Comparison of ENCODE assay signal across 14 cellular contexts in genomic region chr22:20922141-20922751, GRCh38. TPM values are rescaled to one million over a fixed set of nuclear protein-coding genes. Genes with fewer than 3 reads are reported as not detected.
A peak's percentile ranks its signal among the peaks of the same experiment; 100 is the strongest.
DNase-seq lines count a peak whose midpoint lies in the region; ATAC-seq and TF ChIP-seq lines count a peak whose summit lies in the region.
"Had no signal": no experiment of that assay in that cellular context is flagged by ENCODE, and none has a peak within 500 bp of the region (broad histone marks: within the 10 kb centered on the region; RNA-seq: fewer than 3 reads in every experiment).

No MANE protein-coding gene starts in this region.

- peaks cover 69% of the 10 kb centered on the region for H3K4me1 ChIP-seq in CD8-positive, alpha-beta memory T cell (ENCODE audit: insufficient read depth, low read length)

- DNase-seq in CD8-positive, alpha-beta memory T cell, result no peak
- no peak for DNase-seq in HEK293T (ENCODE audit: extremely low spot score)
- no peak for DNase-seq in activated naive CD8-positive, alpha-beta T cell treated with anti-CD3 and anti-CD28 coated beads for 36 hours
- no peak for DNase-seq in natural killer cell treated with Interleukin-12 subunit alpha and Interleukin-12 subunit beta and Interleukin-15 and Interleukin-18, amount 100 ng/mL, for 72 hours (ENCODE audit: low spot score)
- no peak for DNase-seq in epidermal melanocyte (ENCODE audit: insufficient read length, low spot score)
- DNase-seq in amygdala (lab: John Stamatoyannopoulos, UW), result no peak
- DNase-seq: activated CD4-positive, CD25-positive, alpha-beta regulatory T cell treated with anti-CD3 and anti-CD28 coated beads, Interleukin-2, amount 50 U/mL, for 72 hours; activated gamma-delta T cell treated with Interleukin-2 at 50 U/mL for 16 hours; caudate nucleus; heart left ventricle had no signal

- ATAC-seq in natural killer cell treated with Interleukin-12 subunit alpha and Interleukin-12 subunit beta and Interleukin-15 and Interleukin-18, amount 100 ng/mL, for 72 hours, result no peak
- ATAC-seq in HG02840 (IDR thresholded peaks at IDR 0.05; ENCODE audit: low FRiP score, unreplicated experiment), result no peak
- no peak for ATAC-seq in esophagus mucosa
- ATAC-seq: heart left ventricle had no signal

- H3K27ac Mint-ChIP-seq in CD8-positive, alpha-beta memory T cell, result peak overlapping the region; percentile 10 to 86 (median 27)
- H3K27ac Mint-ChIP-seq in activated naive CD8-positive, alpha-beta T cell treated with anti-CD3 and anti-CD28 coated beads for 36 hours, result no peak overlapping the region
- peak overlapping the region in 1 of 2 donors; percentile 40 for H3K27ac Mint-ChIP-seq in natural killer cell treated with Interleukin-12 subunit alpha and Interleukin-12 subunit beta and Interleukin-15 and Interleukin-18, amount 100 ng/mL, for 72 hours

- H3K36me3 Mint-ChIP-seq in CD8-positive, alpha-beta memory T cell, result peaks cover 0 to 49% (median 3%) of the 10 kb centered on the region in 3 donors
- peaks cover 49% of the 10 kb centered on the region for H3K36me3 Mint-ChIP-seq in activated naive CD8-positive, alpha-beta T cell treated with anti-CD3 and anti-CD28 coated beads for 36 hours
- H3K36me3 Mint-ChIP-seq in natural killer cell treated with Interleukin-12 subunit alpha and Interleukin-12 subunit beta and Interleukin-15 and Interleukin-18, amount 100 ng/mL, for 72 hours, result peaks cover 6% of the 10 kb centered on the region

- no peaks in the 10 kb centered on the region for H3K9me3 Mint-ChIP-seq in CD8-positive, alpha-beta memory T cell
- H3K9me3 Mint-ChIP-seq in activated naive CD8-positive, alpha-beta T cell treated with anti-CD3 and anti-CD28 coated beads for 36 hours, result no peaks in the 10 kb centered on the region
- no peaks in the 10 kb centered on the region for H3K9me3 Mint-ChIP-seq in natural killer cell treated with Interleukin-12 subunit alpha and Interleukin-12 subunit beta and Interleukin-15 and Interleukin-18, amount 100 ng/mL, for 72 hours

- H3K4me3 Mint-ChIP-seq in CD8-positive, alpha-beta memory T cell, result peak overlapping the region; percentile 5 to 99 (median 75)
- H3K4me3 Mint-ChIP-seq in activated naive CD8-positive, alpha-beta T cell treated with anti-CD3 and anti-CD28 coated beads for 36 hours, result peak overlapping the region; percentile 29
- H3K4me3 Mint-ChIP-seq in natural killer cell treated with Interleukin-12 subunit alpha and Interleukin-12 subunit beta and Interleukin-15 and Interleukin-18, amount 100 ng/mL, for 72 hours, result peak overlapping the region; percentile 46

- H3K4me3 ChIP-seq in CD8-positive, alpha-beta memory T cell (ENCODE audit: low read length), result no peak overlapping the region
- H3K4me3 ChIP-seq: thoracic aorta had no signal

- peaks cover 51 to 71% (median 70%) of the 10 kb centered on the region in 3 donors for H3K4me1 Mint-ChIP-seq in CD8-positive, alpha-beta memory T cell
- H3K4me1 Mint-ChIP-seq in activated naive CD8-positive, alpha-beta T cell treated with anti-CD3 and anti-CD28 coated beads for 36 hours, result peaks cover 46% of the 10 kb centered on the region
- H3K4me1 Mint-ChIP-seq in natural killer cell treated with Interleukin-12 subunit alpha and Interleukin-12 subunit beta and Interleukin-15 and Interleukin-18, amount 100 ng/mL, for 72 hours (ENCODE audit: low read depth in 2 of 2), result peaks cover 45% of the 10 kb centered on the region in 2 donors

- POLR2A ChIA-PET in CD8-positive, alpha-beta memory T cell (lab: Charles Lee), result no interaction called here
- POLR2A ChIA-PET in HEK293T (lab: Yijun Ruan, JAX), result interaction anchor here (3.6 kb wide), 1 partner anchor 60 kb away, joined by 24 read pairs; the partner anchor contains the start of gene LZTR1

- CTCF ChIA-PET in CD8-positive, alpha-beta memory T cell (lab: Charles Lee), result interaction anchor here (1.0 kb wide), 1 partner anchor 39 kb away, joined by 3 read pairs; no protein-coding TSS in a partner anchor
- CTCF ChIA-PET in HEK293T (lab: Yijun Ruan, JAX), result interaction anchor here (1.5 to 2.0 kb wide), 2 partner anchors 9 to 37 kb away, joined by 4 to 7 read pairs; no protein-coding TSS in a partner anchor

- no peak overlapping the region for H3K27ac ChIP-seq in CD8-positive, alpha-beta memory T cell (ENCODE audit: low read depth, low read length)
- H3K27ac ChIP-seq: heart left ventricle, neutrophil, thoracic aorta had no signal

- no peaks in the 10 kb centered on the region for H3K27me3 ChIP-seq in CD8-positive, alpha-beta memory T cell (ENCODE audit: insufficient read depth, low read length, poor library complexity, severe bottlenecking)
- H3K27me3 ChIP-seq: heart left ventricle, neutrophil had no signal

- peaks cover 32% of the 10 kb centered on the region for H3K36me3 ChIP-seq in CD8-positive, alpha-beta memory T cell (ENCODE audit: insufficient read depth, low read length)
- H3K36me3 ChIP-seq: thoracic aorta had no signal

- no peaks in the 10 kb centered on the region for H3K9me3 ChIP-seq in CD8-positive, alpha-beta memory T cell (ENCODE audit: low read length)
- H3K9me3 ChIP-seq: heart left ventricle, neutrophil, thoracic aorta had no signal

- H3K27me3 Mint-ChIP-seq in CD8-positive, alpha-beta memory T cell, result no peaks in the 10 kb centered on the region
- H3K27me3 Mint-ChIP-seq in activated naive CD8-positive, alpha-beta T cell treated with anti-CD3 and anti-CD28 coated beads for 36 hours, result no peaks in the 10 kb centered on the region
- H3K27me3 Mint-ChIP-seq in natural killer cell treated with Interleukin-12 subunit alpha and Interleukin-12 subunit beta and Interleukin-15 and Interleukin-18, amount 100 ng/mL, for 72 hours, result no peaks in the 10 kb centered on the region

TF ChIP-seq in HEK293T, 16 proteins besides CTCF, POLR2A, EP300 and RAD21:
- TF ChIP-seq BHLHE40 (IDR thresholded peaks at IDR 0.05; ENCODE audit: borderline replicate concordance), result no peak
- no peak for TF ChIP-seq ELF4 (IDR thresholded peaks at IDR 0.05)
- TF ChIP-seq CTBP1 (IDR thresholded peaks at IDR 0.05; ENCODE audit: borderline replicate concordance), result 0 out of 2 replicates have a peak, but pooled peaks have one; percentile 13
- TF ChIP-seq FOXA1 (IDR thresholded peaks at IDR 0.05), result no peak
- TF ChIP-seq SP1 (IDR thresholded peaks at IDR 0.05), result no peak
- TF ChIP-seq L3MBTL2 (conservative IDR thresholded peaks at IDR 0.05), result no peak

RNA-seq across cellular contexts. Expression of gene CRKL, which starts 5.0 kb away (rescaled TPM):
- total RNA-seq in CD8-positive, alpha-beta memory T cell, result 10 to 100 TPM; 94.0 to 98.1 TPM
- polyA plus RNA-seq in CD8-positive, alpha-beta memory T cell, result 54.5 TPM
- 10 to 100 TPM; 82.1 to 82.2 TPM for total RNA-seq in activated naive CD8-positive, alpha-beta T cell treated with anti-CD3 and anti-CD28 coated beads for 36 hours
- total RNA-seq in natural killer cell treated with Interleukin-12 subunit alpha and Interleukin-12 subunit beta and Interleukin-15 and Interleukin-18, amount 100 ng/mL, for 72 hours, result 100 to 1,000 TPM in 1 of 2 donors, 10 to 100 TPM in 1; 78.4 to 105 TPM
- total RNA-seq in esophagus mucosa, result 42.6 TPM

RNA-seq across cellular contexts. Expression of gene AIFM3, which starts 44.8 kb away (rescaled TPM):
- total RNA-seq in CD8-positive, alpha-beta memory T cell, result under 1 TPM; 0.16 to 0.33 TPM
- polyA plus RNA-seq in CD8-positive, alpha-beta memory T cell, result not detected
- total RNA-seq in activated naive CD8-positive, alpha-beta T cell treated with anti-CD3 and anti-CD28 coated beads for 36 hours, result under 1 TPM in 1 of 2 experiments, not detected in 1; 0.14 TPM
- total RNA-seq in natural killer cell treated with Interleukin-12 subunit alpha and Interleukin-12 subunit beta and Interleukin-15 and Interleukin-18, amount 100 ng/mL, for 72 hours, result 1 to 10 TPM in 1 of 2 donors, not detected in 1; 1.5 TPM
- total RNA-seq in esophagus mucosa, result 1.5 TPM

RNA-seq across cellular contexts. Expression of gene LZTR1, which starts 59.9 kb away (rescaled TPM):
- 10 to 100 TPM; 75.0 to 78.7 TPM for total RNA-seq in CD8-positive, alpha-beta memory T cell
- 17.1 TPM for polyA plus RNA-seq in CD8-positive, alpha-beta memory T cell
- total RNA-seq in activated naive CD8-positive, alpha-beta T cell treated with anti-CD3 and anti-CD28 coated beads for 36 hours, result 10 to 100 TPM; 32.4 to 39.2 TPM
- total RNA-seq in natural killer cell treated with Interleukin-12 subunit alpha and Interleukin-12 subunit beta and Interleukin-15 and Interleukin-18, amount 100 ng/mL, for 72 hours, result 100 to 1,000 TPM in 1 of 2 donors, 10 to 100 TPM in 1; 76.2 to 133 TPM
- total RNA-seq in esophagus mucosa, result 26.3 TPM
